In genomic region chr3:166879661-166880060, GRCh38 we compare ENCODE assay signal across 21 cellular contexts.
"Had no signal": no experiment of that assay in that cellular context is flagged by ENCODE, and none has a peak within 500 bp of the region (broad histone marks: within the 10 kb centered on the region; RNA-seq: fewer than 3 reads in every experiment).

No MANE protein-coding gene starts in this region.

- H3K9ac ChIP-seq: parathyroid adenoma had no signal

- H3K9me3 ChIP-seq: prostate gland, tibial artery, upper lobe of left lung, uterus had no signal

- ATAC-seq: left cardiac atrium; left ventricle myocardium superior; sciatic nerve; stimulated activated memory B cell treated with anti-CD40 and anti-IgM and Interleukin-4, amounts not matched to agents 10 μg/mL and 1 μg/mL and 100 μg/mL, for 72 hours had no signal

- H3K4me3 ChIP-seq: hepatocyte, lung, prostate gland, spleen, tibial artery, upper lobe of left lung, uterus had no signal

- H3K27me3 ChIP-seq: hepatocyte, spleen, tibial artery, upper lobe of left lung, uterus had no signal

- DNase-seq: effector CD8-positive, alpha-beta T cell; foreskin melanocyte; head of caudate nucleus; kidney; left cardiac atrium; left ventricle myocardium superior; mesenchymal stem cell; naive B cell; spleen; stimulated activated CD4-positive, alpha-beta T cell treated with anti-CD3 and anti-CD28 coated beads, Interleukin-15, amount 100 ng/mL, for 24 hours; stimulated activated CD4-positive, alpha-beta T cell treated with anti-CD3 and anti-CD28 coated beads, Interleukin-1b, Interleukin-23, amount 100 ng/mL, for 48 hours; stimulated activated CD4-positive, alpha-beta T cell treated with anti-CD3 and anti-CD28 coated beads, Interleukin-4, amount 100 ng/mL, for 24 hours; tibial artery; upper lobe of left lung; uterus had no signal

- H3K36me3 ChIP-seq: prostate gland, spleen, tibial artery, upper lobe of left lung, uterus had no signal

- H3K4me1 ChIP-seq: parathyroid adenoma, prostate gland, spleen, tibial artery, upper lobe of left lung, uterus had no signal

- H3K27ac ChIP-seq: hepatocyte, parathyroid adenoma, prostate gland, spleen, tibial artery, upper lobe of left lung, uterus had no signal
